Comparison of ENCODE assay signal across 34 cellular contexts in the genomic region with DNA sequence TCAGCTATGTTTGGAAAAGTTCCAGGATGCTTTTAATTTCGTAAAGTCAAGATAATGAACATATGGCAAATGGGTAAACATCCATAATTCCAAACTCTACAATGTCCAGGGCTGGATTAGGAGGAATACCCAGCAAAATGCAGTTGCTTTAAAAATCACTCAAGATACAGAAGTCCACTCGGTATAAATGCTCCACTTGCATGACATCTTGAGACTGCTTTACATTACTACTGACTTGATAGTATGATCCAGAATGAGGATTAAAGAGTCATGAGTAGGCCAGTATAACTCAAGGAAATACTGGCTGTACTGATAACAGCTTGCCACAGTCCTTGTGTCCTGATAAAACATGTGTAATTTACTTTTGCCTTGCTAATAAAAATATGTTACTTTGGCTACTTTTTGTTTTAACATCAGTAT. TPM values are rescaled to one million over a fixed set of nuclear protein-coding genes. Genes with fewer than 3 reads are reported as not detected.
"Had no signal": no experiment of that assay in that cellular context is flagged by ENCODE, and none has a peak within 500 bp of the region (broad histone marks: within the 10 kb centered on the region; RNA-seq: fewer than 3 reads in every experiment).

No MANE protein-coding gene starts in this region.

- DNase-seq: activated CD4-positive, alpha-beta T cell treated with anti-CD3 and anti-CD28 coated beads for 4 hours; activated CD4-positive, alpha-beta T cell treated with anti-CD3 and anti-CD28 coated beads, Interleukin-2, amount 50 U/mL, for 4 hours; activated naive CD4-positive, alpha-beta T cell; activated T-cell treated with anti-CD3 and anti-CD28 coated beads for 4 hours; activated T-cell treated with anti-CD3 and anti-CD28 coated beads, Interleukin-2, amount 50 U/mL, for 72 hours; anterior cingulate cortex; colonic mucosa; effector CD8-positive, alpha-beta T cell; hypothalamus; immature natural killer cell; midbrain; naive thymus-derived CD4-positive, alpha-beta T cell; nucleus accumbens; pancreas; retina; stimulated activated CD4-positive, alpha-beta T cell treated with anti-CD3 and anti-CD28 coated beads, Interleukin-1b, Interleukin-23, amount 100 ng/mL, for 48 hours; stimulated activated CD4-positive, alpha-beta T cell treated with anti-CD3 and anti-CD28 coated beads, Interleukin-4, amount 100 ng/mL, for 4 hours; stimulated activated CD8-positive, alpha-beta memory T cell treated with anti-CD3 and anti-CD28 coated beads, Interleukin-4, amount 100 ng/mL, for 48 hours; stimulated activated naive CD8-positive, alpha-beta T cell treated with anti-CD3 and anti-CD28 coated beads, Interleukin-15, amount 100 ng/mL, for 72 hours; substantia nigra; T-helper 17 cell; T1000; upper lobe of left lung had no signal

- H3K36me3 Mint-ChIP-seq: activated naive CD4-positive, alpha-beta T cell treated with anti-CD3 and anti-CD28 coated beads, Interleukin-2, amount 50 U/mL, for 72 hours; immature natural killer cell had no signal

- H3K27ac Mint-ChIP-seq: activated naive CD4-positive, alpha-beta T cell treated with anti-CD3 and anti-CD28 coated beads, Interleukin-2, amount 50 U/mL, for 72 hours; activated T-cell treated with anti-CD3 and anti-CD28 coated beads, Interleukin-2, amount 50 U/mL, for 72 hours; immature natural killer cell; memory B cell; naive thymus-derived CD4-positive, alpha-beta T cell; stimulated activated memory B cell treated with anti-CD40 and anti-IgM and Interleukin-4, amounts not matched to agents 10 μg/mL and 1 μg/mL and 100 μg/mL, for 72 hours; stimulated activated naive CD8-positive, alpha-beta T cell treated with anti-CD3 and anti-CD28 coated beads, Interleukin-15, amount 100 ng/mL, for 72 hours; T-helper 17 cell had no signal

- H3K9me3 Mint-ChIP-seq: activated naive CD4-positive, alpha-beta T cell treated with anti-CD3 and anti-CD28 coated beads, Interleukin-2, amount 50 U/mL, for 72 hours; activated T-cell treated with anti-CD3 and anti-CD28 coated beads, Interleukin-2, amount 50 U/mL, for 72 hours; immature natural killer cell; memory B cell; naive thymus-derived CD4-positive, alpha-beta T cell; stimulated activated memory B cell treated with anti-CD40 and anti-IgM and Interleukin-4, amounts not matched to agents 10 μg/mL and 1 μg/mL and 100 μg/mL, for 72 hours; stimulated activated naive CD8-positive, alpha-beta T cell treated with anti-CD3 and anti-CD28 coated beads, Interleukin-15, amount 100 ng/mL, for 72 hours had no signal

- ATAC-seq: activated naive CD4-positive, alpha-beta T cell treated with anti-CD3 and anti-CD28 coated beads, Interleukin-2, amount 50 U/mL, for 72 hours; activated T-cell treated with anti-CD3 and anti-CD28 coated beads, Interleukin-2, amount 50 U/mL, for 72 hours; gastroesophageal sphincter; naive thymus-derived CD4-positive, alpha-beta T cell; pancreas; sciatic nerve; stimulated activated memory B cell treated with anti-CD40 and anti-IgM and Interleukin-4, amounts not matched to agents 10 μg/mL and 1 μg/mL and 100 μg/mL, for 72 hours; stimulated activated naive CD8-positive, alpha-beta T cell treated with anti-CD3 and anti-CD28 coated beads, Interleukin-15, amount 100 ng/mL, for 72 hours; T-helper 17 cell had no signal

- H3K4me1 Mint-ChIP-seq: immature natural killer cell; memory B cell; naive thymus-derived CD4-positive, alpha-beta T cell; stimulated activated memory B cell treated with anti-CD40 and anti-IgM and Interleukin-4, amounts not matched to agents 10 μg/mL and 1 μg/mL and 100 μg/mL, for 72 hours; stimulated activated naive CD8-positive, alpha-beta T cell treated with anti-CD3 and anti-CD28 coated beads, Interleukin-15, amount 100 ng/mL, for 72 hours; T-helper 17 cell had no signal

- H3K27ac ChIP-seq: colonic mucosa, gastroesophageal sphincter, pancreas, prostate gland, skin epidermis, upper lobe of left lung had no signal

- H3K27me3 Mint-ChIP-seq: memory B cell; naive thymus-derived CD4-positive, alpha-beta T cell; stimulated activated memory B cell treated with anti-CD40 and anti-IgM and Interleukin-4, amounts not matched to agents 10 μg/mL and 1 μg/mL and 100 μg/mL, for 72 hours; stimulated activated naive CD8-positive, alpha-beta T cell treated with anti-CD3 and anti-CD28 coated beads, Interleukin-15, amount 100 ng/mL, for 72 hours; T-helper 17 cell had no signal

- H3K4me3 Mint-ChIP-seq: activated T-cell treated with anti-CD3 and anti-CD28 coated beads, Interleukin-2, amount 50 U/mL, for 72 hours; immature natural killer cell; memory B cell; naive thymus-derived CD4-positive, alpha-beta T cell; stimulated activated memory B cell treated with anti-CD40 and anti-IgM and Interleukin-4, amounts not matched to agents 10 μg/mL and 1 μg/mL and 100 μg/mL, for 72 hours; stimulated activated naive CD8-positive, alpha-beta T cell treated with anti-CD3 and anti-CD28 coated beads, Interleukin-15, amount 100 ng/mL, for 72 hours; T-helper 17 cell had no signal

RNA-seq across cellular contexts. Expression of a gene that starts 58.3 kb away (rescaled TPM):
- total RNA-seq: activated naive CD4-positive, alpha-beta T cell treated with anti-CD3 and anti-CD28 coated beads, Interleukin-2, amount 50 U/mL, for 72 hours; activated T-cell treated with anti-CD3 and anti-CD28 coated beads, Interleukin-2, amount 50 U/mL, for 72 hours; dermis microvascular lymphatic vessel endothelial cell; epithelial cell of proximal tubule; gastroesophageal sphincter; kidney epithelial cell; lower leg skin; naive thymus-derived CD4-positive, alpha-beta T cell; prostate gland; sciatic nerve; T-helper 17 cell; upper lobe of left lung had no signal
